In genomic region chr9:109476781-109477268, GRCh38 we compare ENCODE assay signal across 13 cellular contexts. TPM values are rescaled to one million over a fixed set of nuclear protein-coding genes. Genes with fewer than 3 reads are reported as not detected.
DNase-seq lines count a peak whose midpoint lies in the region; ATAC-seq, FAIRE-seq and TF ChIP-seq lines count a peak whose summit lies in the region.
"Had no signal": no experiment of that assay in that cellular context is flagged by ENCODE, and none has a peak within 500 bp of the region (broad histone marks: within the 10 kb centered on the region; RNA-seq: fewer than 3 reads in every experiment).

No MANE protein-coding gene starts in this region.

- RAD21 ChIA-PET in HCT116 (lab: Charles Lee; ENCODE audit: low non-redundant PET in 1 of 2, low total read pairs in 2 of 2, uncharacterized antibody in 2 of 2, unreplicated experiment in 2 of 2), result no interaction called here

- H3K27ac ChIP-seq in HCT116 (ENCODE audit: low read depth, low read length), result peak overlapping the region; percentile 78
- H3K27ac ChIP-seq in Peyer's patch, result peak overlapping the region in 3 of 4 donors; percentile 56 to 89 (median 88)
- peak overlapping the region; percentile 79 to 91 (median 84) for H3K27ac ChIP-seq in gastrocnemius medialis

- H3K27me3 ChIP-seq in HCT116 (ENCODE audit: insufficient read depth, low read length), result no peaks in the 10 kb centered on the region
- no peaks in the 10 kb centered on the region for H3K27me3 ChIP-seq in Peyer's patch
- no peaks in the 10 kb centered on the region for H3K27me3 ChIP-seq in gastrocnemius medialis

- peak overlapping the region in 1 of 2 experiments; percentile 41; a peak in 3 of 4 replicates for H3K4me3 ChIP-seq in HCT116 (replicated peaks in 1 of 2; ENCODE audit: low read depth in 1 of 2, low read length in 2 of 2)
- H3K4me3 ChIP-seq in Peyer's patch, result peak overlapping the region in 1 of 4 donors; percentile 15
- no peak overlapping the region for H3K4me3 ChIP-seq in gastrocnemius medialis

- FAIRE-seq in islet of Langerhans (lab: Jason Lieb, UNC), result peak; percentile 47

- H3K79me2 ChIP-seq in HCT116 (ENCODE audit: insufficient read depth, low read length), result peaks cover 50% of the 10 kb centered on the region

- no peak for TF ChIP-seq RAD21 in HCT116 (IDR thresholded peaks at IDR 0.05; ENCODE audit: low read depth)

- BruUV-seq in HCT116 (replicated peaks; lab: Mats Ljungman, UMichigan), result TSS peak; percentile 44

- H3K4me1 ChIP-seq in HCT116 (ENCODE audit: control insufficient read depth in 1 of 2, insufficient read depth in 2 of 2, low read length in 2 of 2) (peaks cover 32 to 33% of the 10 kb centered on the region in 2 experiments), Peyer's patch (peaks cover 0 to 28% (median 0%) of the 10 kb centered on the region in 4 donors), gastrocnemius medialis (peaks cover 64 to 66% of the 10 kb centered on the region in 2 donors)

- POLR2A ChIA-PET in HCT116 (lab: Charles Lee), result no interaction called here

- no peaks in the 10 kb centered on the region for H3K9me2 ChIP-seq in HCT116 (ENCODE audit: insufficient read depth)

- H2AFZ ChIP-seq in HCT116 (ENCODE audit: low read depth, low read length, poor library complexity, severe bottlenecking), result no peak overlapping the region

- in situ Hi-C loops in gastrocnemius medialis (cut with MboI; ENCODE audit: low sequenced_read_pairs in 4 of 4), result no loop called here

- H3K9ac ChIP-seq in HCT116 (ENCODE audit: low read length), result peak overlapping the region; percentile 51; the same call in 1 of the 2 replicates

- ATAC-seq in HCT116 (peak; percentile 34), gastrocnemius medialis (no peak), GM18873 (IDR thresholded peaks at IDR 0.05; ENCODE audit: low FRiP score, unreplicated experiment) (no peak)
- ATAC-seq: activated naive CD8-positive, alpha-beta T cell treated with anti-CD3 and anti-CD28 coated beads, Interleukin-2, amount 50 U/mL, for 24 hours had no signal

- H3K36me3 ChIP-seq in HCT116 (ENCODE audit: control insufficient read depth in 1 of 2, insufficient read depth in 2 of 2, low read length in 2 of 2), result 0 out of 4 replicates have a peak, but pooled peaks cover 0 to 3% of the 10 kb centered on the region in 2 experiments
- H3K36me3 ChIP-seq in Peyer's patch, result no peaks in the 10 kb centered on the region
- H3K36me3 ChIP-seq in gastrocnemius medialis, result no peaks in the 10 kb centered on the region

- no peak for TF ChIP-seq POLR2A in HCT116 (IDR thresholded peaks at IDR 0.05; ENCODE audit: borderline replicate concordance, extremely low read depth, insufficient read depth, insufficient read length)
- TF ChIP-seq POLR2A in Peyer's patch (IDR thresholded peaks at IDR 0.05), result no peak
- TF ChIP-seq POLR2A in gastrocnemius medialis (IDR thresholded peaks at IDR 0.05), result no peak

- TF ChIP-seq CTCF in HCT116 (IDR thresholded peaks at IDR 0.05 in 2 of 3, conservative IDR thresholded peaks at IDR 0.05 in 1 of 3; ENCODE audit: borderline replicate concordance in 1 of 3, insufficient read depth in 1 of 3, low read depth in 2 of 3, low read length in 2 of 3) (no peak), Peyer's patch (IDR thresholded peaks at IDR 0.05) (no peak), gastrocnemius medialis (IDR thresholded peaks at IDR 0.05 in 4 of 5, conservative IDR thresholded peaks at IDR 0.05 in 1 of 5) (no peak)

- H4K20me1 ChIP-seq in HCT116 (ENCODE audit: insufficient read depth), result no peaks in the 10 kb centered on the region

- H3K4me2 ChIP-seq in HCT116 (ENCODE audit: low read length), result peak overlapping the region; percentile 74

- DNase-seq in HCT116 (ENCODE audit: low read depth, low spot score) (no peak), Peyer's patch (peak in 2 of 3 donors; percentile 57 to 76), gastrocnemius medialis (peak in 1 of 2 donors; percentile 20), SHP77 treated with DMSO at 0.1 percent for 48 hours (lab: John Stamatoyannopoulos, UW) (no peak), T-helper 1 cell (no peak), AG20443 (ENCODE audit: low spot score) (no peak)
- DNase-seq: activated naive CD8-positive, alpha-beta T cell treated with anti-CD3 and anti-CD28 coated beads, Interleukin-2, amount 50 U/mL, for 24 hours; dermis blood vessel endothelial cell; NCI-H226; posterior cingulate gyrus; stimulated activated CD4-positive, alpha-beta T cell treated with anti-CD3 and anti-CD28 coated beads, Interleukin-2, amount 100 ng/mL, for 48 hours had no signal

- intact Hi-C loops in HCT116 (cut with micrococcal nuclease), result no loop called here
- intact Hi-C loops in gastrocnemius medialis (cut with DNase I; ENCODE audit: low total_unique reads), result no loop called here

- H3K9me3 ChIP-seq in HCT116 (ENCODE audit: control insufficient read depth in 1 of 2, insufficient read depth in 1 of 2, low read depth in 1 of 2, low read length in 2 of 2) (no peaks in the 10 kb centered on the region), Peyer's patch (no peaks in the 10 kb centered on the region), gastrocnemius medialis (no peaks in the 10 kb centered on the region)

- CTCF ChIA-PET in HCT116 (lab: Charles Lee), result no interaction called here

TF ChIP-seq in HCT116, 20 proteins besides CTCF, POLR2A, EP300 and RAD21:
- TF ChIP-seq MAX (IDR thresholded peaks at IDR 0.05), result peak; percentile 17; the same call in 1 of the 2 replicates
- TF ChIP-seq EGR1 (IDR thresholded peaks at IDR 0.05; ENCODE audit: low read depth), result peak; percentile 32; the same call in 1 of the 2 replicates
- peak; percentile 67; the same call in 1 of the 2 replicates for TF ChIP-seq SRF (IDR thresholded peaks at IDR 0.05; ENCODE audit: low read depth)
- no peak for TF ChIP-seq EZH2 (IDR thresholded peaks at IDR 0.05)

RNA-seq across cellular contexts. Expression of gene PTPN3, which starts 21.3 kb away (rescaled TPM):
- total RNA-seq in HCT116 (2021; ENCODE audit: unreplicated experiment) (20.8 TPM), Peyer's patch (10 to 100 TPM; 17.3 to 53.6 (median 37.4) TPM), gastrocnemius medialis (100 to 1,000 TPM in 2 of 4 donors, 10 to 100 TPM in 2; 15.6 to 305 (median 82.2) TPM)
- 12.1 and 15.1 TPM in 2 replicates for polyA plus RNA-seq in HCT116 (2012)

Comparison
In these comparisons a context has a peak if more than half of its experiments do, and no peak if none do; other contexts are left out.
1. DNase-seq: peak in Peyer's patch (2 of 3); none in HCT116 (single experiment), SHP77 treated with DMSO at 0.1 percent for 48 hours (single experiment), T-helper 1 cell (0 of 5) and AG20443 (single experiment).
2. Peak in every context shown above with its lines, with median percentiles within 50 percentile points of each other: H3K27ac ChIP-seq.